15 cellular contexts compared by ENCODE assay signal in the genomic region with DNA sequence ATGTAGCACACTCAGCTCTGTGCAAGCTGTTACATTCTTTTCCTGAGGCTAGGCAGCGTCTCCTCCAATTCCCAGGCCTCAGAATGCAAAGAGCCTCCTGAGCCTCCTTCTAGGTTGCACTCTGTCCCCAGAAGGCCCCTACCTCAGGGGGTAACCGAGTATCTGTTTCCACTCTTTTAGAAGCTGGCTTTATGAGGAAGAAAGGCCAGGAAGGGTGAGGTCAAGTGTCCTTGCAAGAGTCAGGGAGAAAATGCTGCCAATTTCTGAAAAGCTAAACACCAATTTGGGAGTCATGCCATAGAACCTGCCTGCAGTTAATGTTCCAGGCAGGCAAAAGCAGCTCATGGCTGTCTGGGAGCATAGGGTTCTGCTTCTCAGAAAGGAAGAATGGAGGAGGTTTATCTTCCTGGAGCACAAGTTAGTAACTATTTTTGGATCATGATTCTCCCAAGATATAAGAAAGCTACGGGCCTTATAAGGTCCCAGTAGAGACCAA.
DNase-seq lines count a peak whose midpoint lies in the region; ATAC-seq and TF ChIP-seq lines count a peak whose summit lies in the region.
"Had no signal": no experiment of that assay in that cellular context is flagged by ENCODE, and none has a peak within 500 bp of the region (broad histone marks: within the 10 kb centered on the region; RNA-seq: fewer than 3 reads in every experiment).

No MANE protein-coding gene starts in this region.

- DNase-seq in SJCRH30: no peak
- no peak for DNase-seq in osteocyte (ENCODE audit: extremely low spot score, unreplicated experiment)
- no peak for DNase-seq in OCI-M1 (lab: John Stamatoyannopoulos, UW)
- DNase-seq: activated CD8-positive, alpha-beta memory T cell treated with anti-CD3 and anti-CD28 coated beads, Interleukin-2, amount 10 ng/mL, durations not matched to agents 7 days and 5 days; activated naive CD4-positive, alpha-beta T cell treated with anti-CD3 and anti-CD28 coated beads for 36 hours; naive thymus-derived CD8-positive, alpha-beta T cell; NCI-H526; SHP77; spleen had no signal

- TF ChIP-seq CTCF in C4-2B (conservative IDR thresholded peaks at IDR 0.05) (no peak), gastroesophageal sphincter (IDR thresholded peaks at IDR 0.05) (no peak), osteocyte (IDR thresholded peaks at IDR 0.05) (no peak)

- ATAC-seq in gastroesophageal sphincter (peak; percentile 46), HG03025 (IDR thresholded peaks at IDR 0.05; ENCODE audit: low FRiP score, unreplicated experiment) (no peak), HG03135 (IDR thresholded peaks at IDR 0.05; ENCODE audit: unreplicated experiment) (no peak), GM18873 (IDR thresholded peaks at IDR 0.05; ENCODE audit: low FRiP score, unreplicated experiment) (no peak)
- ATAC-seq: activated CD8-positive, alpha-beta memory T cell treated with anti-CD3 and anti-CD28 coated beads, Interleukin-2, amount 10 ng/mL, durations not matched to agents 7 days and 5 days; naive thymus-derived CD8-positive, alpha-beta T cell had no signal

- TF ChIP-seq POLR2A in gastroesophageal sphincter (IDR thresholded peaks at IDR 0.05): no peak

- no peak overlapping the region for H3K4me3 Mint-ChIP-seq in osteocyte (ENCODE audit: unreplicated experiment)
- H3K4me3 Mint-ChIP-seq: activated CD8-positive, alpha-beta memory T cell treated with anti-CD3 and anti-CD28 coated beads, Interleukin-2, amount 10 ng/mL, durations not matched to agents 7 days and 5 days; activated naive CD4-positive, alpha-beta T cell treated with anti-CD3 and anti-CD28 coated beads for 36 hours; central memory CD8-positive, alpha-beta T cell; naive thymus-derived CD8-positive, alpha-beta T cell had no signal

- H3K27ac Mint-ChIP-seq in osteocyte (ENCODE audit: unreplicated experiment): peak overlapping the region; percentile 12
- H3K27ac Mint-ChIP-seq: activated CD8-positive, alpha-beta memory T cell treated with anti-CD3 and anti-CD28 coated beads, Interleukin-2, amount 10 ng/mL, durations not matched to agents 7 days and 5 days; activated naive CD4-positive, alpha-beta T cell treated with anti-CD3 and anti-CD28 coated beads for 36 hours; naive thymus-derived CD8-positive, alpha-beta T cell had no signal

- H3K4me3 ChIP-seq in SJCRH30: no peak overlapping the region
- no peak overlapping the region for H3K4me3 ChIP-seq in gastroesophageal sphincter
- H3K4me3 ChIP-seq: spleen had no signal

- H3K27me3 Mint-ChIP-seq in osteocyte (ENCODE audit: unreplicated experiment): no peaks in the 10 kb centered on the region
- H3K27me3 Mint-ChIP-seq: activated CD8-positive, alpha-beta memory T cell treated with anti-CD3 and anti-CD28 coated beads, Interleukin-2, amount 10 ng/mL, durations not matched to agents 7 days and 5 days; central memory CD8-positive, alpha-beta T cell; naive thymus-derived CD8-positive, alpha-beta T cell had no signal

- TF ChIP-seq EP300 in gastroesophageal sphincter (IDR thresholded peaks at IDR 0.05): no peak

- peaks cover 18% of the 10 kb centered on the region for H3K4me1 Mint-ChIP-seq in osteocyte (ENCODE audit: unreplicated experiment)
- H3K4me1 Mint-ChIP-seq: activated CD8-positive, alpha-beta memory T cell treated with anti-CD3 and anti-CD28 coated beads, Interleukin-2, amount 10 ng/mL, durations not matched to agents 7 days and 5 days; central memory CD8-positive, alpha-beta T cell; naive thymus-derived CD8-positive, alpha-beta T cell had no signal

- peaks cover 6% of the 10 kb centered on the region; the same call in 1 of the 2 replicates for H3K9me3 ChIP-seq in SJCRH30 (replicated peaks)
- H3K9me3 ChIP-seq in gastroesophageal sphincter: no peaks in the 10 kb centered on the region
- H3K9me3 ChIP-seq: spleen had no signal

- no peaks in the 10 kb centered on the region for H3K9me3 Mint-ChIP-seq in osteocyte (ENCODE audit: unreplicated experiment)
- H3K9me3 Mint-ChIP-seq: central memory CD8-positive, alpha-beta T cell had no signal

- H3K4me1 ChIP-seq in SJCRH30 (peaks cover 3% of the 10 kb centered on the region; the same call in 1 of the 2 replicates), gastroesophageal sphincter (peaks cover 5 to 35% (median 18%) of the 10 kb centered on the region in 3 donors)

- H3K36me3 ChIP-seq in SJCRH30 (no peaks in the 10 kb centered on the region), gastroesophageal sphincter (no peaks in the 10 kb centered on the region)

- H3K27ac ChIP-seq in C4-2B (peak overlapping the region; percentile 35), SJCRH30 (peak overlapping the region; percentile 4; the same call in 1 of the 2 replicates), gastroesophageal sphincter (peak overlapping the region; percentile 66 to 82 (median 78))

- no peaks in the 10 kb centered on the region for H3K36me3 Mint-ChIP-seq in osteocyte (ENCODE audit: unreplicated experiment)
- H3K36me3 Mint-ChIP-seq: activated CD8-positive, alpha-beta memory T cell treated with anti-CD3 and anti-CD28 coated beads, Interleukin-2, amount 10 ng/mL, durations not matched to agents 7 days and 5 days had no signal

- H3K27me3 ChIP-seq in SJCRH30: no peaks in the 10 kb centered on the region
- H3K27me3 ChIP-seq in gastroesophageal sphincter: no peaks in the 10 kb centered on the region
- H3K27me3 ChIP-seq: spleen had no signal

- 33 to 34% methylated on average over 1 to 3 of the region's 3 CpGs for WGBS in gastroesophageal sphincter (ENCODE audit: low coverage in 1 of 2), 2 donors

Comparison
In these comparisons a context has a peak if more than half of its experiments do, and no peak if none do; other contexts are left out.
1. H3K27ac ChIP-seq: peak in every context shown above with its lines; median percentile 78 in gastroesophageal sphincter; 35 in C4-2B; 4 in SJCRH30.